ENCODE assay signal across 23 cellular contexts in genomic region chr13:24858953-24859352, GRCh38.
"Had no signal": no experiment of that assay in that cellular context is flagged by ENCODE, and none has a peak within 500 bp of the region (broad histone marks: within the 10 kb centered on the region; RNA-seq: fewer than 3 reads in every experiment).

No MANE protein-coding gene starts in this region.

- H3K4me3 ChIP-seq: hepatocyte, left ventricle myocardium inferior, sigmoid colon, smooth muscle cell, transverse colon, vagina had no signal

- H3K9me3 ChIP-seq: left ventricle myocardium inferior, sigmoid colon, transverse colon, vagina had no signal

- H3K4me2 ChIP-seq: hepatocyte, smooth muscle cell had no signal

- H2AFZ ChIP-seq: hepatocyte had no signal

- H3K79me2 ChIP-seq: hepatocyte had no signal

- DNase-seq: activated CD4-positive, alpha-beta T cell treated with anti-CD3 and anti-CD28 coated beads for 1 hour; activated CD4-positive, alpha-beta T cell treated with anti-CD3 and anti-CD28 coated beads, Interleukin-2, amount 50 U/mL, for 1 hour; activated CD8-positive, alpha-beta T cell treated with anti-CD3 and anti-CD28 coated beads, Interleukin-2, amount 10 ng/mL, durations not matched to agents 7 days and 5 days; aorta; effector CD8-positive, alpha-beta T cell; glutamatergic neuron; left ventricle myocardium inferior; mammary epithelial cell; midbrain; natural killer cell; retina; sigmoid colon; stimulated activated CD4-positive, alpha-beta T cell treated with anti-CD3 and anti-CD28 coated beads, Interleukin-2, amount 100 ng/mL, for 48 hours; stimulated activated CD8-positive, alpha-beta memory T cell treated with anti-CD3 and anti-CD28 coated beads, Interleukin-4, amount 100 ng/mL, for 48 hours; stimulated activated naive B cell treated with anti-CD40 and anti-IgM and Interleukin-4, amounts not matched to agents 10 μg/mL and 1 μg/mL and 100 μg/mL, for 72 hours; transverse colon had no signal

- H3K27ac ChIP-seq: hepatocyte, left ventricle myocardium inferior, sigmoid colon, transverse colon, vagina had no signal

- H3K4me1 ChIP-seq: left ventricle myocardium inferior, sigmoid colon, transverse colon, vagina had no signal

- FAIRE-seq: frontal cortex, TTC549 had no signal

- H3K27me3 ChIP-seq: hepatocyte, sigmoid colon, transverse colon, vagina had no signal

- ATAC-seq: activated CD8-positive, alpha-beta T cell treated with anti-CD3 and anti-CD28 coated beads, Interleukin-2, amount 10 ng/mL, durations not matched to agents 7 days and 5 days; activated naive CD4-positive, alpha-beta T cell treated with anti-CD3 and anti-CD28 coated beads, Interleukin-2, amount 50 U/mL, for 72 hours; activated T-helper 17 cell treated with anti-CD3 and anti-CD28 coated beads, Interleukin-2, amount 50 U/mL, for 72 hours; natural killer cell had no signal

- H3K36me3 ChIP-seq: left ventricle myocardium inferior, sigmoid colon, transverse colon, vagina had no signal
